ENCODE assay signal across 1 cellular context in genomic region chr15:45648521-45649200, GRCh38.
TF ChIP-seq lines count a peak whose summit lies in the region.

No MANE protein-coding gene starts in this region.

TF ChIP-seq in GM23338, 12 proteins besides CTCF, POLR2A, EP300 and RAD21 (continued from another document):
- TF ChIP-seq, protein P1, sequence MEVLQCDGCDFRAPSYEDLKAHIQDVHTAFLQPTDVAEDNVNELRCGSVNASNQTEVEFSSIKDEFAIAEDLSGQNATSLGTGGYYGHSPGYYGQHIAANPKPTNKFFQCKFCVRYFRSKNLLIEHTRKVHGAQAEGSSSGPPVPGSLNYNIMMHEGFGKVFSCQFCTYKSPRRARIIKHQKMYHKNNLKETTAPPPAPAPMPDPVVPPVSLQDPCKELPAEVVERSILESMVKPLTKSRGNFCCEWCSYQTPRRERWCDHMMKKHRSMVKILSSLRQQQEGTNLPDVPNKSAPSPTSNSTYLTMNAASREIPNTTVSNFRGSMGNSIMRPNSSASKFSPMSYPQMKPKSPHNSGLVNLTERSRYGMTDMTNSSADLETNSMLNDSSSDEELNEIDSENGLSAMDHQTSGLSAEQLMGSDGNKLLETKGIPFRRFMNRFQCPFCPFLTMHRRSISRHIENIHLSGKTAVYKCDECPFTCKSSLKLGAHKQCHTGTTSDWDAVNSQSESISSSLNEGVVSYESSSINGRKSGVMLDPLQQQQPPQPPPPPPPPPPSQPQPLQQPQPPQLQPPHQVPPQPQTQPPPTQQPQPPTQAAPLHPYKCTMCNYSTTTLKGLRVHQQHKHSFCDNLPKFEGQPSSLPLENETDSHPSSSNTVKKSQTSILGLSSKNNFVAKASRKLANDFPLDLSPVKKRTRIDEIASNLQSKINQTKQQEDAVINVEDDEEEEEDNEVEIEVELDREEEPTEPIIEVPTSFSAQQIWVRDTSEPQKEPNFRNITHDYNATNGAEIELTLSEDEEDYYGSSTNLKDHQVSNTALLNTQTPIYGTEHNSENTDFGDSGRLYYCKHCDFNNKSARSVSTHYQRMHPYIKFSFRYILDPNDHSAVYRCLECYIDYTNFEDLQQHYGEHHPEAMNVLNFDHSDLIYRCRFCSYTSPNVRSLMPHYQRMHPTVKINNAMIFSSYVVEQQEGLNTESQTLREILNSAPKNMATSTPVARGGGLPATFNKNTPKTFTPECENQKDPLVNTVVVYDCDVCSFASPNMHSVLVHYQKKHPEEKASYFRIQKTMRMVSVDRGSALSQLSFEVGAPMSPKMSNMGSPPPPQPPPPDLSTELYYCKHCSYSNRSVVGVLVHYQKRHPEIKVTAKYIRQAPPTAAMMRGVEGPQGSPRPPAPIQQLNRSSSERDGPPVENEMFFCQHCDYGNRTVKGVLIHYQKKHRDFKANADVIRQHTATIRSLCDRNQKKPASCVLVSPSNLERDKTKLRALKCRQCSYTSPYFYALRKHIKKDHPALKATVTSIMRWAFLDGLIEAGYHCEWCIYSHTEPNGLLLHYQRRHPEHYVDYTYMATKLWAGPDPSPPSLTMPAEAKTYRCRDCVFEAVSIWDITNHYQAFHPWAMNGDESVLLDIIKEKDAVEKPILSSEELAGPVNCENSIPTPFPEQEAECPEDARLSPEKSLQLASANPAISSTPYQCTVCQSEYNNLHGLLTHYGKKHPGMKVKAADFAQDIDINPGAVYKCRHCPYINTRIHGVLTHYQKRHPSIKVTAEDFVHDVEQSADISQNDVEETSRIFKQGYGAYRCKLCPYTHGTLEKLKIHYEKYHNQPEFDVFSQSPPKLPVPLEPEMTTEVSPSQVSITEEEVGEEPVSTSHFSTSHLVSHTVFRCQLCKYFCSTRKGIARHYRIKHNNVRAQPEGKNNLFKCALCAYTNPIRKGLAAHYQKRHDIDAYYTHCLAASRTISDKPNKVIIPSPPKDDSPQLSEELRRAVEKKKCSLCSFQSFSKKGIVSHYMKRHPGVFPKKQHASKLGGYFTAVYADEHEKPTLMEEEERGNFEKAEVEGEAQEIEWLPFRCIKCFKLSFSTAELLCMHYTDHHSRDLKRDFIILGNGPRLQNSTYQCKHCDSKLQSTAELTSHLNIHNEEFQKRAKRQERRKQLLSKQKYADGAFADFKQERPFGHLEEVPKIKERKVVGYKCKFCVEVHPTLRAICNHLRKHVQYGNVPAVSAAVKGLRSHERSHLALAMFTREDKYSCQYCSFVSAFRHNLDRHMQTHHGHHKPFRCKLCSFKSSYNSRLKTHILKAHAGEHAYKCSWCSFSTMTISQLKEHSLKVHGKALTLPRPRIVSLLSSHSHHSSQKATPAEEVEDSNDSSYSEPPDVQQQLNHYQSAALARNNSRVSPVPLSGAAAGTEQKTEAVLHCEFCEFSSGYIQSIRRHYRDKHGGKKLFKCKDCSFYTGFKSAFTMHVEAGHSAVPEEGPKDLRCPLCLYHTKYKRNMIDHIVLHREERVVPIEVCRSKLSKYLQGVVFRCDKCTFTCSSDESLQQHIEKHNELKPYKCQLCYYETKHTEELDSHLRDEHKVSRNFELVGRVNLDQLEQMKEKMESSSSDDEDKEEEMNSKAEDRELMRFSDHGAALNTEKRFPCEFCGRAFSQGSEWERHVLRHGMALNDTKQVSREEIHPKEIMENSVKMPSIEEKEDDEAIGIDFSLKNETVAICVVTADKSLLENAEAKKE (CRISPR knock-in tag; IDR thresholded peaks at IDR 0.05), result no peak
- no peak for TF ChIP-seq CREB1 (CRISPR knock-in tag; IDR thresholded peaks at IDR 0.05; ENCODE audit: low read depth)
- TF ChIP-seq NANOG (IDR thresholded peaks at IDR 0.05; ENCODE audit: borderline replicate concordance), result no peak
- TF ChIP-seq JUNB (IDR thresholded peaks at IDR 0.05; ENCODE audit: unreplicated experiment), result no peak
- TF ChIP-seq, protein P2, sequence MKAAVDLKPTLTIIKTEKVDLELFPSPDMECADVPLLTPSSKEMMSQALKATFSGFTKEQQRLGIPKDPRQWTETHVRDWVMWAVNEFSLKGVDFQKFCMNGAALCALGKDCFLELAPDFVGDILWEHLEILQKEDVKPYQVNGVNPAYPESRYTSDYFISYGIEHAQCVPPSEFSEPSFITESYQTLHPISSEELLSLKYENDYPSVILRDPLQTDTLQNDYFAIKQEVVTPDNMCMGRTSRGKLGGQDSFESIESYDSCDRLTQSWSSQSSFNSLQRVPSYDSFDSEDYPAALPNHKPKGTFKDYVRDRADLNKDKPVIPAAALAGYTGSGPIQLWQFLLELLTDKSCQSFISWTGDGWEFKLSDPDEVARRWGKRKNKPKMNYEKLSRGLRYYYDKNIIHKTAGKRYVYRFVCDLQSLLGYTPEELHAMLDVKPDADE (IDR thresholded peaks at IDR 0.05), result no peak
